17 cellular contexts compared by ENCODE assay signal in genomic region chr5:131096774-131097695, GRCh38.
A peak's percentile ranks its signal among the peaks of the same experiment; 100 is the strongest.
DNase-seq lines count a peak whose midpoint lies in the region; ATAC-seq and TF ChIP-seq lines count a peak whose summit lies in the region.
"Had no signal": no experiment of that assay in that cellular context is flagged by ENCODE, and none has a peak within 500 bp of the region (broad histone marks: within the 10 kb centered on the region; RNA-seq: fewer than 3 reads in every experiment).

No MANE protein-coding gene starts in this region.

- no peaks in the 10 kb centered on the region for H3K36me3 Mint-ChIP-seq in activated CD8-positive, alpha-beta T cell treated with anti-CD3 and anti-CD28 coated beads for 36 hours (ENCODE audit: low read depth)
- H3K36me3 Mint-ChIP-seq in activated CD8-positive, alpha-beta T cell treated with anti-CD3 and anti-CD28 coated beads, Interleukin-2, amount 10 ng/mL, durations not matched to agents 7 days and 5 days (ENCODE audit: low read depth) = no peaks in the 10 kb centered on the region
- H3K36me3 Mint-ChIP-seq in Calu3 (ENCODE audit: insufficient read depth, unreplicated experiment) = no peaks in the 10 kb centered on the region
- peaks cover 0 to 9% (median 0%) of the 10 kb centered on the region in 5 donors for H3K36me3 Mint-ChIP-seq in naive thymus-derived CD4-positive, alpha-beta T cell

- intact Hi-C loops in activated CD8-positive, alpha-beta T cell treated with anti-CD3 and anti-CD28 coated beads for 36 hours (cut with micrococcal nuclease) = no loop called here
- intact Hi-C loops in Calu3 (cut with micrococcal nuclease; ENCODE audit: unreplicated experiment) = no loop called here
- intact Hi-C loops in naive thymus-derived CD4-positive, alpha-beta T cell (cut with micrococcal nuclease) = no loop called here

- CTCF ChIA-PET in activated CD8-positive, alpha-beta T cell treated with anti-CD3 and anti-CD28 coated beads for 36 hours (lab: Charles Lee) = interaction anchor here (0.7 to 1.2 kb wide), 3 partner anchors 11 to 33 kb away, joined by 3 to 8 read pairs (median 4); no protein-coding TSS in a partner anchor
- CTCF ChIA-PET in activated CD8-positive, alpha-beta T cell treated with anti-CD3 and anti-CD28 coated beads, Interleukin-2, amount 10 ng/mL, durations not matched to agents 7 days and 5 days (lab: Charles Lee) = no interaction called here
- CTCF ChIA-PET in Calu3 (lab: Charles Lee) = no interaction called here
- CTCF ChIA-PET in naive thymus-derived CD4-positive, alpha-beta T cell (lab: Charles Lee) = no interaction called here

- no peak overlapping the region for H3K27ac ChIP-seq in naive thymus-derived CD4-positive, alpha-beta T cell (ENCODE audit: low read depth, low read length)
- H3K27ac ChIP-seq: C4-2B had no signal

- ATAC-seq in activated CD8-positive, alpha-beta T cell treated with anti-CD3 and anti-CD28 coated beads for 36 hours = peak; percentile 79
- no peak for ATAC-seq in activated CD8-positive, alpha-beta T cell treated with anti-CD3 and anti-CD28 coated beads, Interleukin-2, amount 10 ng/mL, durations not matched to agents 7 days and 5 days
- ATAC-seq in HG02884 (IDR thresholded peaks at IDR 0.05; ENCODE audit: unreplicated experiment) = peak; percentile 79
- ATAC-seq in naive thymus-derived CD4-positive, alpha-beta T cell = no peak
- ATAC-seq: GM12878, Panc1 had no signal

- no peak for TF ChIP-seq CTCF in activated CD8-positive, alpha-beta T cell treated with anti-CD3 and anti-CD28 coated beads for 36 hours (IDR thresholded peaks at IDR 0.05)
- TF ChIP-seq CTCF in Calu3 (IDR thresholded peaks at IDR 0.05; ENCODE audit: unreplicated experiment) = no peak

- H3K9me3 Mint-ChIP-seq in activated CD8-positive, alpha-beta T cell treated with anti-CD3 and anti-CD28 coated beads for 36 hours = peaks cover 7% of the 10 kb centered on the region
- H3K9me3 Mint-ChIP-seq in activated CD8-positive, alpha-beta T cell treated with anti-CD3 and anti-CD28 coated beads, Interleukin-2, amount 10 ng/mL, durations not matched to agents 7 days and 5 days (ENCODE audit: insufficient read depth) = no peaks in the 10 kb centered on the region
- no peaks in the 10 kb centered on the region for H3K9me3 Mint-ChIP-seq in Calu3 (ENCODE audit: low read depth, unreplicated experiment)
- H3K9me3 Mint-ChIP-seq in naive thymus-derived CD4-positive, alpha-beta T cell = peaks cover 0 to 19% (median 11%) of the 10 kb centered on the region in 11 donors
- H3K9me3 Mint-ChIP-seq: H9 had no signal

- H3K27me3 ChIP-seq in naive thymus-derived CD4-positive, alpha-beta T cell (ENCODE audit: control insufficient read depth in 2 of 2, insufficient read depth in 2 of 2, low read length in 2 of 2) = no peaks in the 10 kb centered on the region

- no TSS peak for BruUV-seq in Calu3 (replicated peaks; lab: Mats Ljungman, UMichigan)

- peaks cover 10% of the 10 kb centered on the region for H3K4me1 Mint-ChIP-seq in activated CD8-positive, alpha-beta T cell treated with anti-CD3 and anti-CD28 coated beads for 36 hours (ENCODE audit: low read depth)
- no peaks in the 10 kb centered on the region for H3K4me1 Mint-ChIP-seq in activated CD8-positive, alpha-beta T cell treated with anti-CD3 and anti-CD28 coated beads, Interleukin-2, amount 10 ng/mL, durations not matched to agents 7 days and 5 days (ENCODE audit: low read depth)
- H3K4me1 Mint-ChIP-seq in Calu3 (ENCODE audit: low read depth, unreplicated experiment) = no peaks in the 10 kb centered on the region
- H3K4me1 Mint-ChIP-seq in naive thymus-derived CD4-positive, alpha-beta T cell = peaks cover 0 to 13% (median 4%) of the 10 kb centered on the region in 7 donors

- H3K27me3 Mint-ChIP-seq in activated CD8-positive, alpha-beta T cell treated with anti-CD3 and anti-CD28 coated beads for 36 hours = peaks cover 2% of the 10 kb centered on the region
- H3K27me3 Mint-ChIP-seq in activated CD8-positive, alpha-beta T cell treated with anti-CD3 and anti-CD28 coated beads, Interleukin-2, amount 10 ng/mL, durations not matched to agents 7 days and 5 days (ENCODE audit: low read depth) = no peaks in the 10 kb centered on the region
- H3K27me3 Mint-ChIP-seq in Calu3 (ENCODE audit: unreplicated experiment) = peaks cover 24% of the 10 kb centered on the region
- H3K27me3 Mint-ChIP-seq in naive thymus-derived CD4-positive, alpha-beta T cell = peaks cover 0 to 11% (median 0%) of the 10 kb centered on the region in 5 donors

- DNase-seq in activated CD8-positive, alpha-beta T cell treated with anti-CD3 and anti-CD28 coated beads for 36 hours = peak; percentile 7
- no peak for DNase-seq in activated CD8-positive, alpha-beta T cell treated with anti-CD3 and anti-CD28 coated beads, Interleukin-2, amount 10 ng/mL, durations not matched to agents 7 days and 5 days
- peak; percentile 47 for DNase-seq in fibroblast of gingiva (ENCODE audit: low read depth)
- DNase-seq in skeletal muscle cell (ENCODE audit: low read depth) = peak; percentile 9
- DNase-seq in Calu3 = no peak
- DNase-seq in naive thymus-derived CD4-positive, alpha-beta T cell = no peak
- DNase-seq in NCI-H524 (lab: John Stamatoyannopoulos, UW) = no peak
- DNase-seq: COR-L47, H9, MM.1S, NCI-H1105 treated with DMSO at 0.1 percent for 48 hours, NCI-H187, NCI-H446 treated with DMSO at 0.1 percent for 48 hours had no signal

- no peak overlapping the region for H3K4me3 Mint-ChIP-seq in activated CD8-positive, alpha-beta T cell treated with anti-CD3 and anti-CD28 coated beads for 36 hours
- H3K4me3 Mint-ChIP-seq in activated CD8-positive, alpha-beta T cell treated with anti-CD3 and anti-CD28 coated beads, Interleukin-2, amount 10 ng/mL, durations not matched to agents 7 days and 5 days = no peak overlapping the region
- no peak overlapping the region for H3K4me3 Mint-ChIP-seq in Calu3 (ENCODE audit: low read depth, unreplicated experiment)
- H3K4me3 Mint-ChIP-seq in naive thymus-derived CD4-positive, alpha-beta T cell = no peak overlapping the region
- H3K4me3 Mint-ChIP-seq: H9 had no signal

- no peaks in the 10 kb centered on the region for H3K4me1 ChIP-seq in naive thymus-derived CD4-positive, alpha-beta T cell (ENCODE audit: control insufficient read depth in 2 of 2, insufficient read depth in 2 of 2, low read length in 2 of 2)

- no peaks in the 10 kb centered on the region for H3K36me3 ChIP-seq in naive thymus-derived CD4-positive, alpha-beta T cell (ENCODE audit: control insufficient read depth in 2 of 3, insufficient read depth in 3 of 3, low read length in 3 of 3)

- H3K9me3 ChIP-seq in naive thymus-derived CD4-positive, alpha-beta T cell (ENCODE audit: control insufficient read depth in 2 of 3, low read length in 3 of 3) = no peaks in the 10 kb centered on the region

- no peak overlapping the region for H3K4me3 ChIP-seq in skeletal muscle cell (ENCODE audit: low read depth, low read length)
- H3K4me3 ChIP-seq in naive thymus-derived CD4-positive, alpha-beta T cell (ENCODE audit: low read length) = no peak overlapping the region
- H3K4me3 ChIP-seq: GM12878 had no signal

- no peak overlapping the region for H3K27ac Mint-ChIP-seq in activated CD8-positive, alpha-beta T cell treated with anti-CD3 and anti-CD28 coated beads for 36 hours
- no peak overlapping the region for H3K27ac Mint-ChIP-seq in activated CD8-positive, alpha-beta T cell treated with anti-CD3 and anti-CD28 coated beads, Interleukin-2, amount 10 ng/mL, durations not matched to agents 7 days and 5 days
- no peak overlapping the region for H3K27ac Mint-ChIP-seq in Calu3 (ENCODE audit: unreplicated experiment)
- H3K27ac Mint-ChIP-seq in naive thymus-derived CD4-positive, alpha-beta T cell = peak overlapping the region in 1 of 9 donors; percentile 10
- H3K27ac Mint-ChIP-seq: H9 had no signal

- POLR2A ChIA-PET in activated CD8-positive, alpha-beta T cell treated with anti-CD3 and anti-CD28 coated beads for 36 hours (lab: Charles Lee) = no interaction called here
- POLR2A ChIA-PET in activated CD8-positive, alpha-beta T cell treated with anti-CD3 and anti-CD28 coated beads, Interleukin-2, amount 10 ng/mL, durations not matched to agents 7 days and 5 days (lab: Charles Lee) = no interaction called here
- POLR2A ChIA-PET in naive thymus-derived CD4-positive, alpha-beta T cell (lab: Charles Lee) = no interaction called here

Comparison
In these comparisons a context has a peak if more than half of its experiments do, and no peak if none do; other contexts are left out.
1. ATAC-seq: peak in activated CD8-positive, alpha-beta T cell treated with anti-CD3 and anti-CD28 coated beads for 36 hours (single experiment) and HG02884 (single experiment); none in activated CD8-positive, alpha-beta T cell treated with anti-CD3 and anti-CD28 coated beads, Interleukin-2, amount 10 ng/mL, durations not matched to agents 7 days and 5 days (single experiment) and naive thymus-derived CD4-positive, alpha-beta T cell (single experiment).
2. DNase-seq: peak in activated CD8-positive, alpha-beta T cell treated with anti-CD3 and anti-CD28 coated beads for 36 hours (single experiment), fibroblast of gingiva (single experiment) and skeletal muscle cell (single experiment); none in activated CD8-positive, alpha-beta T cell treated with anti-CD3 and anti-CD28 coated beads, Interleukin-2, amount 10 ng/mL, durations not matched to agents 7 days and 5 days (single experiment), Calu3 (single experiment), naive thymus-derived CD4-positive, alpha-beta T cell (0 of 9) and NCI-H524 (0 of 2).